8 cellular contexts compared by ENCODE assay signal in genomic region chr18:3526421-3527354, GRCh38.
DNase-seq lines count a peak whose midpoint lies in the region; ATAC-seq and TF ChIP-seq lines count a peak whose summit lies in the region.

No MANE protein-coding gene starts in this region.

- peak overlapping the region; percentile 32 for H3K9ac ChIP-seq in iPS-15b (ENCODE audit: low read depth, low read length)

- ATAC-seq in GM21367 (IDR thresholded peaks at IDR 0.05; ENCODE audit: unreplicated experiment), result peak; percentile 63

- no peaks in the 10 kb centered on the region for H3K27me3 Mint-ChIP-seq in IgD-negative memory B cell

- no peak overlapping the region for H3K4me3 ChIP-seq in iPS-15b (ENCODE audit: low read depth, low read length)
- H3K4me3 ChIP-seq in tibial nerve, result no peak overlapping the region

- TF ChIP-seq CTCF in tibial nerve (IDR thresholded peaks at IDR 0.05), result no peak

- H3K27ac ChIP-seq in tibial nerve, result peak overlapping the region in 3 of 4 donors; percentile 61 to 69 (median 64)

- DNase-seq in DMS 273 (lab: John Stamatoyannopoulos, UW; ENCODE audit: unreplicated experiment), result peak; percentile 92
- DNase-seq in SK-N-DZ (ENCODE audit: low spot score), result peak; percentile 70
- DNase-seq in tibial nerve (ENCODE audit: low spot score in 2 of 2), result peak in 1 of 2 donors; percentile 16
- DNase-seq in CD1c-positive myeloid dendritic cell (ENCODE audit: extremely low spot score), result no peak
- no peak for DNase-seq in central memory CD4-positive, alpha-beta T cell

- TF ChIP-seq EP300 in tibial nerve (IDR thresholded peaks at IDR 0.05), result peak in 1 of 2 donors; percentile 7

- TF ChIP-seq POLR2A in tibial nerve (IDR thresholded peaks at IDR 0.05), result no peak

- H3K9me3 Mint-ChIP-seq in IgD-negative memory B cell, result peaks cover 0 to 4% (median 0%) of the 10 kb centered on the region in 3 donors

- 41% methylated on average over 13 of the region's 13 CpGs for WGBS in tibial nerve, 2 donors

- peak overlapping the region; percentile 15 to 91 (median 48) for H3K4me3 Mint-ChIP-seq in IgD-negative memory B cell

- H3K9me3 ChIP-seq in iPS-15b (ENCODE audit: control insufficient read depth, insufficient read depth, low read length), result no peaks in the 10 kb centered on the region
- H3K9me3 ChIP-seq in tibial nerve, result peaks cover 0 to 9% (median 2%) of the 10 kb centered on the region in 4 donors

- peaks cover 19% of the 10 kb centered on the region for H3K4me1 ChIP-seq in iPS-15b (ENCODE audit: control insufficient read depth, insufficient read depth, low read length)
- H3K4me1 ChIP-seq in tibial nerve, result peaks cover 0 to 22% (median 0%) of the 10 kb centered on the region in 4 donors

- H3K36me3 ChIP-seq in iPS-15b (ENCODE audit: control insufficient read depth, insufficient read depth, low read length) (no peaks in the 10 kb centered on the region), tibial nerve (no peaks in the 10 kb centered on the region)

- no peaks in the 10 kb centered on the region for H3K36me3 Mint-ChIP-seq in IgD-negative memory B cell

- no peaks in the 10 kb centered on the region for H3K27me3 ChIP-seq in iPS-15b (ENCODE audit: control insufficient read depth, insufficient read depth, low read length)
- H3K27me3 ChIP-seq in tibial nerve, result no peaks in the 10 kb centered on the region

- peaks cover 13 to 18% (median 15%) of the 10 kb centered on the region in 3 donors for H3K4me1 Mint-ChIP-seq in IgD-negative memory B cell

- peak overlapping the region in 2 of 3 donors; percentile 48 to 51 for H3K27ac Mint-ChIP-seq in IgD-negative memory B cell

Comparison
In these comparisons a context has a peak if more than half of its experiments do, and no peak if none do; other contexts are left out.
1. DNase-seq: peak in DMS 273 (single experiment) and SK-N-DZ (single experiment); none in CD1c-positive myeloid dendritic cell (single experiment) and central memory CD4-positive, alpha-beta T cell (single experiment).